In the genomic region with DNA sequence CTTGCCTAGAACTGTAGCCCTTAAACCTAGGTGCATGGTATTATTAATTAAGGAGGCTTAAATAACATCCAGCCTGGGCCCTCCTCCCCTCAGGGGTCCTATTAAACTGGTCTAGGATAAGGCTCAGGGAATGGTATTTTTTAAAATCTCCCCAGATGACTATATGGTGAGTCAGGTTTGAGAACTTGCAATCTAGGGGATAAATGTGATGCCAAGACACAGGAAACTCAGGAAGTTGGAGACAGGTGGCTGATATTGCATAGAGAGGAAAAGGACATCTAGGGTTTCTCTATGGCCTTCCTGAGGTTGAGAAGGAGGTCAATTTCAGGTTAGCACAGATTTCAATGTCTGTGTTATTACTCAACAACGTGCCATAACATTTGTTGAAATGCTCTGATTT, we compare ENCODE assay signal across 23 cellular contexts.
DNase-seq lines count a peak whose midpoint lies in the region; ATAC-seq, FAIRE-seq and TF ChIP-seq lines count a peak whose summit lies in the region.
"Had no signal": no experiment of that assay in that cellular context is flagged by ENCODE, and none has a peak within 500 bp of the region (broad histone marks: within the 10 kb centered on the region; RNA-seq: fewer than 3 reads in every experiment).

No MANE protein-coding gene starts in this region.

- no peak overlapping the region for H2AK5ac ChIP-seq in IMR-90 (ENCODE audit: low read depth, low read length)

- ATAC-seq in IMR-90 (ENCODE audit: low read depth) (peak; percentile 46; the same call in 1 of the 2 replicates), HG03045 (IDR thresholded peaks at IDR 0.05; ENCODE audit: unreplicated experiment) (no peak)
- ATAC-seq: GM12878, left cardiac atrium, psoas muscle had no signal

- H4K20me1 ChIP-seq in IMR-90 (ENCODE audit: insufficient read depth, low read length): no peaks in the 10 kb centered on the region
- no peaks in the 10 kb centered on the region for H4K20me1 ChIP-seq in astrocyte (ENCODE audit: insufficient read depth, low read length)

- no peak for TF ChIP-seq POLR2A in IMR-90 (IDR thresholded peaks at IDR 0.05; ENCODE audit: low read depth, low read length)

- POLR2A ChIA-PET in IMR-90 (lab: Charles Lee; ENCODE audit: unreplicated experiment): no interaction called here

- H3K56ac ChIP-seq in IMR-90 (ENCODE audit: extremely low read depth, insufficient read depth, low read length): no peak overlapping the region

- no CpG with 5 or more reads among the region's 1 CpG for WGBS in IMR-90 (ENCODE audit: extremely low coverage in 2 of 2, insufficient read length in 1 of 2), 2 experiments

- H3K4me2 ChIP-seq in IMR-90 (ENCODE audit: low read depth, low read length): no peak overlapping the region
- no peak overlapping the region for H3K4me2 ChIP-seq in astrocyte (ENCODE audit: low read length)

- BruUV-seq in IMR-90 (replicated peaks; lab: Mats Ljungman, UMichigan): no TSS peak

- H3K9me1 ChIP-seq in IMR-90 (ENCODE audit: insufficient read depth, low read length): no peaks in the 10 kb centered on the region

- H2AFZ ChIP-seq in IMR-90 (replicated peaks; ENCODE audit: low read length, poor library complexity) (no peak overlapping the region), astrocyte (ENCODE audit: low read depth, low read length) (no peak overlapping the region)

- no peak overlapping the region for H3K14ac ChIP-seq in IMR-90 (replicated peaks; ENCODE audit: low read depth, low read length)

- no peak overlapping the region for H3K27ac ChIP-seq in IMR-90 (ENCODE audit: insufficient read depth, low read length)
- no peak overlapping the region for H3K27ac ChIP-seq in astrocyte (ENCODE audit: low read depth, low read length)
- H3K27ac ChIP-seq: psoas muscle, skin epidermis, WERI-Rb-1 had no signal

- H2BK15ac ChIP-seq in IMR-90 (ENCODE audit: low read depth, low read length): no peak overlapping the region

- H3K27ac Mint-ChIP-seq in astrocyte (ENCODE audit: unreplicated experiment): no peak overlapping the region
- H3K27ac Mint-ChIP-seq: activated CD4-positive, alpha-beta T cell treated with anti-CD3 and anti-CD28 coated beads, Interleukin-2, amount 10 ng/mL, durations not matched to agents 7 days and 5 days; B cell had no signal

- no peak for TF ChIP-seq CTCF in IMR-90 (conservative IDR thresholded peaks at IDR 0.05; ENCODE audit: low read depth, low read length)
- no peak for TF ChIP-seq CTCF in astrocyte (IDR thresholded peaks at IDR 0.05; ENCODE audit: insufficient read depth, low read depth, low read length)

- no peak overlapping the region for H2BK120ac ChIP-seq in IMR-90 (ENCODE audit: low read depth, low read length)

- in situ Hi-C loops in IMR-90 (cut with MboI; ENCODE audit: low sequenced_read_pairs) (no loop called here), ACHN (cut with HindIII; ENCODE audit: low pct_ligation_motif_present, low pct_unique_long_range_greater_than_20kb, low sequenced_read_pairs) (no loop called here)

- no peak overlapping the region for H3K4me3 ChIP-seq in IMR-90 (ENCODE audit: insufficient read depth, low read depth, low read length)
- H3K4me3 ChIP-seq in astrocyte (ENCODE audit: insufficient read depth, low read depth, low read length): no peak overlapping the region
- H3K4me3 ChIP-seq: GM12878, HAP-1, MG63, psoas muscle, skin epidermis had no signal

- no peak overlapping the region for H4K91ac ChIP-seq in IMR-90 (ENCODE audit: insufficient read depth, low read depth, low read length)

- H3K79me1 ChIP-seq in IMR-90 (ENCODE audit: low read depth in 1 of 2, low read length in 2 of 2): no peaks in the 10 kb centered on the region

- no peak overlapping the region for H2AK9ac ChIP-seq in IMR-90 (replicated peaks; ENCODE audit: low read depth, low read length, poor library complexity)

- intact Hi-C loops in IMR-90 (cut with micrococcal nuclease): no loop called here

- DNase-seq in A172 (ENCODE audit: low spot score) (peak; percentile 86), IMR-90 (peak; percentile 46), astrocyte (ENCODE audit: low read depth) (peak; percentile 34), iris pigment epithelial cell (ENCODE audit: low read depth) (peak; percentile 28), NCI-H1930 (lab: John Stamatoyannopoulos, UW) (no peak), ACHN (no peak), NCI-H446 treated with DMSO at 0.1 percent for 48 hours (lab: John Stamatoyannopoulos, UW) (no peak)
- DNase-seq: 8988T; activated CD4-positive, alpha-beta T cell treated with anti-CD3 and anti-CD28 coated beads, Interleukin-2, amount 10 ng/mL, durations not matched to agents 7 days and 5 days; activated naive CD4-positive, alpha-beta T cell treated with anti-CD3 and anti-CD28 coated beads, Interleukin-2, amount 50 U/mL, for 16 hours; DMS79; left cardiac atrium; MG63; NCI-H526; psoas muscle; trophoblast cell; WERI-Rb-1 had no signal

- no peak overlapping the region for H3K4me3 Mint-ChIP-seq in astrocyte (ENCODE audit: unreplicated experiment)
- H3K4me3 Mint-ChIP-seq: activated CD4-positive, alpha-beta T cell treated with anti-CD3 and anti-CD28 coated beads, Interleukin-2, amount 10 ng/mL, durations not matched to agents 7 days and 5 days; B cell; central memory CD8-positive, alpha-beta T cell had no signal

- H3K9me3 ChIP-seq in IMR-90 (ENCODE audit: control insufficient read depth, insufficient read depth, low read length) (no peaks in the 10 kb centered on the region), astrocyte (ENCODE audit: insufficient read depth, low read depth, low read length) (no peaks in the 10 kb centered on the region)
- H3K9me3 ChIP-seq: HAP-1, MG63, psoas muscle had no signal

- no peak for TF ChIP-seq RAD21 in IMR-90 (IDR thresholded peaks at IDR 0.05; ENCODE audit: low read length)

- H3K4ac ChIP-seq in IMR-90 (ENCODE audit: low read depth, low read length): no peak overlapping the region

- H4K5ac ChIP-seq in IMR-90 (ENCODE audit: low read depth, low read length): no peak overlapping the region

- no peaks in the 10 kb centered on the region for H3K79me2 ChIP-seq in astrocyte (ENCODE audit: insufficient read depth, low read length)

- H2BK5ac ChIP-seq in IMR-90 (ENCODE audit: low read depth, low read length, poor library complexity, severe bottlenecking): no peak overlapping the region

- H3K4me1 ChIP-seq in IMR-90 (ENCODE audit: control insufficient read depth, insufficient read depth, low read length) (no peaks in the 10 kb centered on the region), astrocyte (ENCODE audit: insufficient read depth, low read length) (no peaks in the 10 kb centered on the region)
- H3K4me1 ChIP-seq: HAP-1, psoas muscle had no signal

- H3K18ac ChIP-seq in IMR-90 (ENCODE audit: low read depth, low read length): no peak overlapping the region

- peaks cover 10% of the 10 kb centered on the region for H3K4me1 Mint-ChIP-seq in astrocyte (ENCODE audit: low read depth, unreplicated experiment)
- H3K4me1 Mint-ChIP-seq: central memory CD8-positive, alpha-beta T cell had no signal

- H2BK20ac ChIP-seq in IMR-90 (ENCODE audit: low read depth, low read length): no peak overlapping the region

- FAIRE-seq in astrocyte (lab: Jason Lieb, UNC): no peak
- FAIRE-seq: GM12878 had no signal

- H3K27me3 Mint-ChIP-seq in astrocyte (ENCODE audit: low read depth, unreplicated experiment): no peaks in the 10 kb centered on the region
- H3K27me3 Mint-ChIP-seq: central memory CD8-positive, alpha-beta T cell had no signal

- H4K8ac ChIP-seq in IMR-90 (ENCODE audit: low read depth in 2 of 2, low read length in 2 of 2): no peak overlapping the region

- H3K27me3 ChIP-seq in IMR-90 (ENCODE audit: control insufficient read depth, insufficient read depth, low read length) (no peaks in the 10 kb centered on the region; the same call in 1 of the 2 replicates), astrocyte (ENCODE audit: insufficient read depth, low read length) (no peaks in the 10 kb centered on the region)
- H3K27me3 ChIP-seq: MG63 had no signal

- no peaks in the 10 kb centered on the region for H3K9me3 Mint-ChIP-seq in astrocyte (ENCODE audit: unreplicated experiment)
- H3K9me3 Mint-ChIP-seq: activated CD4-positive, alpha-beta T cell treated with anti-CD3 and anti-CD28 coated beads, Interleukin-2, amount 10 ng/mL, durations not matched to agents 7 days and 5 days had no signal

- H3K9ac ChIP-seq in IMR-90 (ENCODE audit: low read depth, low read length) (no peak overlapping the region), astrocyte (ENCODE audit: low read length) (no peak overlapping the region)

- no peak overlapping the region for H3K23ac ChIP-seq in IMR-90 (ENCODE audit: low read depth, low read length)

- H3K36me3 Mint-ChIP-seq in astrocyte (ENCODE audit: low read depth, unreplicated experiment): no peaks in the 10 kb centered on the region

- CTCF ChIA-PET in IMR-90 (lab: Yijun Ruan, JAX): no interaction called here

- H3K36me3 ChIP-seq in IMR-90 (ENCODE audit: control insufficient read depth, insufficient read depth, low read length): no peaks in the 10 kb centered on the region
- no peaks in the 10 kb centered on the region for H3K36me3 ChIP-seq in astrocyte (ENCODE audit: insufficient read depth, low read length)
- H3K36me3 ChIP-seq: HAP-1, MG63, WERI-Rb-1 had no signal

- dilution Hi-C loops in IMR-90 (cut with HindIII; ENCODE audit: low sequenced_read_pairs, unreplicated experiment): no loop called here

TF ChIP-seq in IMR-90, 13 proteins besides CTCF, POLR2A, EP300 and RAD21 (continues in another document):
- TF ChIP-seq, protein P1, sequence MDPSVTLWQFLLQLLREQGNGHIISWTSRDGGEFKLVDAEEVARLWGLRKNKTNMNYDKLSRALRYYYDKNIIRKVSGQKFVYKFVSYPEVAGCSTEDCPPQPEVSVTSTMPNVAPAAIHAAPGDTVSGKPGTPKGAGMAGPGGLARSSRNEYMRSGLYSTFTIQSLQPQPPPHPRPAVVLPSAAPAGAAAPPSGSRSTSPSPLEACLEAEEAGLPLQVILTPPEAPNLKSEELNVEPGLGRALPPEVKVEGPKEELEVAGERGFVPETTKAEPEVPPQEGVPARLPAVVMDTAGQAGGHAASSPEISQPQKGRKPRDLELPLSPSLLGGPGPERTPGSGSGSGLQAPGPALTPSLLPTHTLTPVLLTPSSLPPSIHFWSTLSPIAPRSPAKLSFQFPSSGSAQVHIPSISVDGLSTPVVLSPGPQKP (IDR thresholded peaks at IDR 0.05; ENCODE audit: borderline replicate concordance, low read depth, low read length): no peak
- TF ChIP-seq RFX5 (IDR thresholded peaks at IDR 0.05; ENCODE audit: low read depth, low read length) (no peak), MXI1 (IDR thresholded peaks at IDR 0.05; ENCODE audit: borderline replicate concordance, low read depth, low read length) (no peak), RCOR1 (IDR thresholded peaks at IDR 0.05; ENCODE audit: insufficient replicate concordance, low read length) (no peak), NFE2L2 (IDR thresholded peaks at IDR 0.05; ENCODE audit: low read depth, low read length) (no peak)
- TF ChIP-seq, protein P2, sequence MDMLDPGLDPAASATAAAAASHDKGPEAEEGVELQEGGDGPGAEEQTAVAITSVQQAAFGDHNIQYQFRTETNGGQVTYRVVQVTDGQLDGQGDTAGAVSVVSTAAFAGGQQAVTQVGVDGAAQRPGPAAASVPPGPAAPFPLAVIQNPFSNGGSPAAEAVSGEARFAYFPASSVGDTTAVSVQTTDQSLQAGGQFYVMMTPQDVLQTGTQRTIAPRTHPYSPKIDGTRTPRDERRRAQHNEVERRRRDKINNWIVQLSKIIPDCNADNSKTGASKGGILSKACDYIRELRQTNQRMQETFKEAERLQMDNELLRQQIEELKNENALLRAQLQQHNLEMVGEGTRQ (IDR thresholded peaks at IDR 0.05; ENCODE audit: low read depth, low read length): no peak

Comparison
In these comparisons a context has a peak if more than half of its experiments do, and no peak if none do; other contexts are left out.
1. DNase-seq: peak in A172 (single experiment), IMR-90 (single experiment), astrocyte (single experiment) and iris pigment epithelial cell (single experiment); none in NCI-H1930 (0 of 2), ACHN (single experiment) and NCI-H446 treated with DMSO at 0.1 percent for 48 hours (single experiment).